Comparison of ENCODE assay signal across 16 cellular contexts in genomic region chr12:71626768-71627167, GRCh38. TPM values are rescaled to one million over a fixed set of nuclear protein-coding genes. Genes with fewer than 3 reads are reported as not detected.
DNase-seq lines count a peak whose midpoint lies in the region; ATAC-seq and TF ChIP-seq lines count a peak whose summit lies in the region.
"Had no signal": no experiment of that assay in that cellular context is flagged by ENCODE, and none has a peak within 500 bp of the region (broad histone marks: within the 10 kb centered on the region; RNA-seq: fewer than 3 reads in every experiment).

No MANE protein-coding gene starts in this region.

- H3K27ac Mint-ChIP-seq in T-helper 17 cell (peak overlapping the region; percentile 74), GM23338 (no peak overlapping the region)
- no peak overlapping the region for H3K27ac Mint-ChIP-seq in activated T-helper 2 cell treated with anti-CD3 and anti-CD28 coated beads, Interferon-gamma antibody, Interleukin-2, Interleukin-4, amounts not matched to agents 10 μg/mL and 5 μg/mL and 100 μg/mL, durations not matched to agents 14 hours and 24 hours and 36 hours
- H3K27ac Mint-ChIP-seq: endodermal cell had no signal

- H3K27me3 Mint-ChIP-seq in T-helper 17 cell, result no peaks in the 10 kb centered on the region
- no peaks in the 10 kb centered on the region for H3K27me3 Mint-ChIP-seq in GM23338 (ENCODE audit: insufficient read depth, low read depth, poor library complexity)
- no peaks in the 10 kb centered on the region for H3K27me3 Mint-ChIP-seq in activated T-helper 2 cell treated with anti-CD3 and anti-CD28 coated beads, Interferon-gamma antibody, Interleukin-2, Interleukin-4, amounts not matched to agents 10 μg/mL and 5 μg/mL and 100 μg/mL, durations not matched to agents 14 hours and 24 hours and 36 hours (ENCODE audit: low read depth)

- TF ChIP-seq CTCF in 22Rv1 (IDR thresholded peaks at IDR 0.05) (no peak), foreskin keratinocyte (conservative IDR thresholded peaks at IDR 0.05) (no peak), GM23338 (conservative IDR thresholded peaks at IDR 0.05; ENCODE audit: low read depth in 2 of 2) (no peak)

- no peaks in the 10 kb centered on the region for H3F3A ChIP-seq in GM23338 (replicated peaks; ENCODE audit: low read depth)

- peak overlapping the region; percentile 37; the same call in 1 of the 2 replicates for H3K27ac ChIP-seq in 22Rv1
- no peak overlapping the region for H3K27ac ChIP-seq in foreskin keratinocyte
- no peak overlapping the region for H3K27ac ChIP-seq in GM23338 (ENCODE audit: low read depth)

- in situ Hi-C loops in G401 (cut with HindIII; ENCODE audit: low sequenced_read_pairs), result no loop called here

- H3K27me3 ChIP-seq in foreskin keratinocyte, result no peaks in the 10 kb centered on the region
- no peaks in the 10 kb centered on the region for H3K27me3 ChIP-seq in GM23338 (ENCODE audit: insufficient read depth)
- H3K27me3 ChIP-seq: BE2C had no signal

- H4K20me1 ChIP-seq in GM23338 (replicated peaks; ENCODE audit: insufficient read depth), result no peaks in the 10 kb centered on the region

- H2AFZ ChIP-seq in GM23338, result no peak overlapping the region

- peaks cover 13% of the 10 kb centered on the region for H3K4me1 Mint-ChIP-seq in T-helper 17 cell
- H3K4me1 Mint-ChIP-seq in GM23338, result peaks cover 1% of the 10 kb centered on the region; the same call in 2 of the 3 replicates
- peaks cover 13% of the 10 kb centered on the region for H3K4me1 Mint-ChIP-seq in activated T-helper 2 cell treated with anti-CD3 and anti-CD28 coated beads, Interferon-gamma antibody, Interleukin-2, Interleukin-4, amounts not matched to agents 10 μg/mL and 5 μg/mL and 100 μg/mL, durations not matched to agents 14 hours and 24 hours and 36 hours (ENCODE audit: low read depth)

- no peaks in the 10 kb centered on the region for H3K9me3 Mint-ChIP-seq in GM23338
- no peaks in the 10 kb centered on the region for H3K9me3 Mint-ChIP-seq in activated T-helper 2 cell treated with anti-CD3 and anti-CD28 coated beads, Interferon-gamma antibody, Interleukin-2, Interleukin-4, amounts not matched to agents 10 μg/mL and 5 μg/mL and 100 μg/mL, durations not matched to agents 14 hours and 24 hours and 36 hours
- H3K9me3 Mint-ChIP-seq: endodermal cell had no signal

- H3K4me3 ChIP-seq in GM23338, result no peak overlapping the region

- peaks cover 57% of the 10 kb centered on the region for H3K36me3 ChIP-seq in GM23338 (ENCODE audit: insufficient read depth)

- ATAC-seq in T-helper 17 cell (no peak), foreskin keratinocyte (peak; percentile 27), GM23338 (no peak)

- intact Hi-C loops in activated T-helper 2 cell treated with anti-CD3 and anti-CD28 coated beads, Interferon-gamma antibody, Interleukin-2, Interleukin-4, amounts not matched to agents 10 μg/mL and 5 μg/mL and 100 μg/mL, durations not matched to agents 14 hours and 24 hours and 36 hours (cut with micrococcal nuclease), result no loop called here

- H3K79me2 ChIP-seq in GM23338 (replicated peaks; ENCODE audit: insufficient read depth), result no peaks in the 10 kb centered on the region

- H3K9me2 ChIP-seq in GM23338 (ENCODE audit: insufficient read depth), result no peaks in the 10 kb centered on the region

- H3K9me3 ChIP-seq in T-helper 17 cell (ENCODE audit: control insufficient read depth, low read length, poor library complexity, severe bottlenecking), result no peaks in the 10 kb centered on the region
- H3K9me3 ChIP-seq: BE2C had no signal

- peaks cover 11% of the 10 kb centered on the region for H3K36me3 Mint-ChIP-seq in T-helper 17 cell (ENCODE audit: low read depth)
- H3K36me3 Mint-ChIP-seq in GM23338 (ENCODE audit: low read depth), result peaks cover 71% of the 10 kb centered on the region
- H3K36me3 Mint-ChIP-seq in activated T-helper 2 cell treated with anti-CD3 and anti-CD28 coated beads, Interferon-gamma antibody, Interleukin-2, Interleukin-4, amounts not matched to agents 10 μg/mL and 5 μg/mL and 100 μg/mL, durations not matched to agents 14 hours and 24 hours and 36 hours (ENCODE audit: low read depth), result peaks cover 78% of the 10 kb centered on the region

- H3K4me2 ChIP-seq in GM23338, result no peak overlapping the region

- H3K4me1 ChIP-seq in foreskin keratinocyte, result peaks cover 6% of the 10 kb centered on the region
- no peaks in the 10 kb centered on the region for H3K4me1 ChIP-seq in GM23338 (ENCODE audit: insufficient read depth)

- H3K4me3 Mint-ChIP-seq in T-helper 17 cell (no peak overlapping the region), GM23338 (no peak overlapping the region)
- H3K4me3 Mint-ChIP-seq in activated T-helper 2 cell treated with anti-CD3 and anti-CD28 coated beads, Interferon-gamma antibody, Interleukin-2, Interleukin-4, amounts not matched to agents 10 μg/mL and 5 μg/mL and 100 μg/mL, durations not matched to agents 14 hours and 24 hours and 36 hours (ENCODE audit: low read depth), result no peak overlapping the region
- H3K4me3 Mint-ChIP-seq: endodermal cell had no signal

- DNase-seq in Daoy (ENCODE audit: low read depth) (peak; percentile 46), T-helper 17 cell (no peak), foreskin keratinocyte (peak; percentile 16 to 28), G401 (ENCODE audit: low spot score) (no peak), GM23338 (ENCODE audit: low spot score) (no peak)
- DNase-seq in effector CD4-positive, alpha-beta T cell, result no peak
- no peak for DNase-seq in activated T-helper 2 cell treated with anti-CD3 and anti-CD28 coated beads, Interferon-gamma antibody, Interleukin-2, Interleukin-4, amounts not matched to agents 10 μg/mL and 5 μg/mL and 100 μg/mL, durations not matched to agents 14 hours and 24 hours and 36 hours (ENCODE audit: low spot score)
- DNase-seq: activated CD4-positive, CD25-positive, alpha-beta regulatory T cell treated with anti-CD3 and anti-CD28 coated beads, Interleukin-2, amount 50 U/mL, for 72 hours; BE2C; DMS53; endodermal cell; head of caudate nucleus; NCI-H1092; NCI-H226; stimulated activated CD4-positive, alpha-beta T cell treated with anti-CD3 and anti-CD28 coated beads, Interleukin-4, amount 100 ng/mL, for 24 hours had no signal

RNA-seq across cellular contexts. Expression of gene ZFC3H1, which starts 36.9 kb away (rescaled TPM):
- total RNA-seq in Daoy (2014; rRNA removed; shearing (Covaris generic)), result 14.4 and 16.9 TPM in 2 replicates
- total RNA-seq in T-helper 17 cell (100 to 1,000 TPM; 122 to 133 TPM), foreskin keratinocyte (17.6 and 22.2 TPM in 2 replicates)
- polyA plus RNA-seq in foreskin keratinocyte (10.3 and 10.6 TPM in 2 replicates), GM23338 (2016; fragmentation: Nextera tagmentation; extraction: Ambion mirVana) (31.1 and 46.2 TPM in 2 replicates)
- 9.7 and 11.8 TPM in 2 replicates for total RNA-seq in G401 (2014; rRNA removed; shearing (Covaris generic))
- 30.3 and 45.9 TPM in 2 replicates for total RNA-seq in GM23338 (2014; rRNA removed; shearing (Covaris generic))
- total RNA-seq in activated T-helper 2 cell treated with anti-CD3 and anti-CD28 coated beads, Interferon-gamma antibody, Interleukin-2, Interleukin-4, amounts not matched to agents 10 μg/mL and 5 μg/mL and 100 μg/mL, durations not matched to agents 14 hours and 24 hours and 36 hours, result 70.4 and 72.5 TPM in 2 replicates

RNA-seq across cellular contexts. Expression of gene THAP2, which starts 37.3 kb away (rescaled TPM):
- total RNA-seq in Daoy (2014; rRNA removed; shearing (Covaris generic)), result 2.6 and 7.1 TPM in 2 replicates
- 10 to 100 TPM; 13.1 to 14.9 TPM for total RNA-seq in T-helper 17 cell
- total RNA-seq in foreskin keratinocyte, result 2.2 and 2.7 TPM in 2 replicates
- polyA plus RNA-seq in foreskin keratinocyte, result 3.1 and 3.3 TPM in 2 replicates
- 6.0 and 10.0 TPM in 2 replicates for total RNA-seq in G401 (2014; rRNA removed; shearing (Covaris generic))
- 4.7 and 6.3 TPM in 2 replicates for total RNA-seq in GM23338 (2014; rRNA removed; shearing (Covaris generic))
- 10.8 and 16.5 TPM in 2 replicates for polyA plus RNA-seq in GM23338 (2016; fragmentation: Nextera tagmentation; extraction: Ambion mirVana)
- total RNA-seq in activated T-helper 2 cell treated with anti-CD3 and anti-CD28 coated beads, Interferon-gamma antibody, Interleukin-2, Interleukin-4, amounts not matched to agents 10 μg/mL and 5 μg/mL and 100 μg/mL, durations not matched to agents 14 hours and 24 hours and 36 hours, result 9.0 and 12.1 TPM in 2 replicates

RNA-seq across cellular contexts. Expression of gene TMEM19, which starts 59.1 kb away (rescaled TPM):
- 21.2 and 46.7 TPM in 2 replicates for total RNA-seq in Daoy (2014; rRNA removed; shearing (Covaris generic))
- total RNA-seq in T-helper 17 cell (10 to 100 TPM; 11.8 to 12.3 TPM), foreskin keratinocyte (17.3 and 18.6 TPM in 2 replicates)
- polyA plus RNA-seq in foreskin keratinocyte (6.5 and 9.5 TPM in 2 replicates), GM23338 (2016; fragmentation: Nextera tagmentation; extraction: Ambion mirVana) (6.5 and 7.9 TPM in 2 replicates)
- total RNA-seq in G401 (2014; rRNA removed; shearing (Covaris generic)), result 21.0 and 34.6 TPM in 2 replicates
- total RNA-seq in GM23338 (2014; rRNA removed; shearing (Covaris generic)), result 14.1 and 21.0 TPM in 2 replicates
- total RNA-seq in activated T-helper 2 cell treated with anti-CD3 and anti-CD28 coated beads, Interferon-gamma antibody, Interleukin-2, Interleukin-4, amounts not matched to agents 10 μg/mL and 5 μg/mL and 100 μg/mL, durations not matched to agents 14 hours and 24 hours and 36 hours, result 11.0 and 14.3 TPM in 2 replicates

Comparison
In these comparisons a context has a peak if more than half of its experiments do, and no peak if none do; other contexts are left out.
1. DNase-seq: peak in Daoy (single experiment) and foreskin keratinocyte (2 of 2); none in T-helper 17 cell (0 of 3), G401 (single experiment), GM23338 (single experiment), effector CD4-positive, alpha-beta T cell (single experiment) and activated T-helper 2 cell treated with anti-CD3 and anti-CD28 coated beads, Interferon-gamma antibody, Interleukin-2, Interleukin-4, amounts not matched to agents 10 μg/mL and 5 μg/mL and 100 μg/mL, durations not matched to agents 14 hours and 24 hours and 36 hours (single experiment).